ENCODE assay signal across 1 cellular context in the genomic region with DNA sequence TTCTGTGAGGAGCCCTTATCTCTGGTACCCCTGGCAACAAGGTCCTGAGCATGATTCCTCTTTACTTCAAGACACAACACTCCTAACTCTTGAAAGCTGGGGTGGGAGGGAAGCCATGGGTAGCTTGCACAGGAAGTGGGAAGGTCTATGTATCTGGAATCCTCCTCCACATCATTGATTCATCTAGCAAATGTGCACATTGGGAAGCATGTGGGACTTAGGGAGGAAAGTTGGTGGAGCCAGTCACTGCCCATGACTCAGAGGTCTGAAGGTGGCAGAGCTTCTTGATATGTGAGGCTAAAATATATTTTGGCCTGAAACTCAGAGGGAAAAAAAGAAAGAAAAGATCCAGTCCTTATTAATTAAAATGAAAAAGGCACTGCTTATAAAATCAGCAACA.
TF ChIP-seq lines count a peak whose summit lies in the region.

No MANE protein-coding gene starts in this region.

TF ChIP-seq in GM23338, 12 proteins besides CTCF, POLR2A, EP300 and RAD21 (continued from another document):
- TF ChIP-seq REST (IDR thresholded peaks at IDR 0.05; ENCODE audit: unreplicated experiment), result no peak
- no peak for TF ChIP-seq JUNB (IDR thresholded peaks at IDR 0.05; ENCODE audit: unreplicated experiment)
- no peak for TF ChIP-seq POLR2AphosphoS5 (IDR thresholded peaks at IDR 0.05; ENCODE audit: low read depth)
